15 cellular contexts compared by ENCODE assay signal in the genomic region with DNA sequence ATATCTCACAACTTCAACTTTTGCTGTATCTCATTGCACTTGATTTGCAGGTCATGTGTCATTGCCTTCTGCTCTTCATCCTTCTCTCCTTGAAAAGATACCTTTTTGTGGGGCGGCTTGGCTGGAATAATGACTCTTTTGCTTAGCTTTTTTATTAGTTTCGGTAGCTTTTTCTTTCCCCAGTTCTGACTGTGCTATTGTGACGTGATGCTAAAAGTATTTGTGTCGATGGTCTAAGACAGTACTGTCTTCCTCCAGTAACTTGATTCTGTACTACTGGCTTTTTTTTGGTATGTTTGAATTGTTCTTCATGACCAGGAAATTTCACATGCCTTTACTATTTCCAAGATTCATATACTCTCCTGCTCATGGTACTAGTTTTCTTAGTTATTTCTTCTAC.
"Had no signal": no experiment of that assay in that cellular context is flagged by ENCODE, and none has a peak within 500 bp of the region (broad histone marks: within the 10 kb centered on the region; RNA-seq: fewer than 3 reads in every experiment).

No MANE protein-coding gene starts in this region.

- ATAC-seq: activated naive CD8-positive, alpha-beta T cell treated with anti-CD3 and anti-CD28 coated beads, Interleukin-2, amount 50 U/mL, for 24 hours; activated T-cell treated with anti-CD3 and anti-CD28 coated beads, Interleukin-2, amount 50 U/mL, for 72 hours; body of pancreas; mucosa of descending colon; natural killer cell treated with Interleukin-12 subunit alpha and Interleukin-12 subunit beta and Interleukin-15 and Interleukin-18, amount 100 ng/mL, for 72 hours had no signal

- H3K36me3 ChIP-seq: sigmoid colon, transverse colon had no signal

- H3K9me3 ChIP-seq: body of pancreas, sigmoid colon had no signal

- H3K4me1 ChIP-seq: body of pancreas, transverse colon had no signal

- H3K27ac ChIP-seq: body of pancreas, sigmoid colon, transverse colon, VCaP had no signal

- DNase-seq: activated CD4-positive, alpha-beta memory T cell treated with anti-CD3 and anti-CD28 coated beads for 36 hours; activated CD8-positive, alpha-beta memory T cell treated with anti-CD3 and anti-CD28 coated beads, Interleukin-2, amount 50 U/mL, for 4 hours; activated naive CD8-positive, alpha-beta T cell treated with anti-CD3 and anti-CD28 coated beads, Interleukin-2, amount 50 U/mL, for 24 hours; activated T-cell treated with anti-CD3 and anti-CD28 coated beads, Interleukin-2, amount 50 U/mL, for 72 hours; body of pancreas; glutamatergic neuron; mucosa of descending colon; sigmoid colon; stimulated activated CD4-positive, alpha-beta T cell treated with anti-CD3 and anti-CD28 coated beads, Interleukin-12 subunit alpha, Interleukin-12 subunit beta, amount 100 ng/mL, for 4 hours; stimulated activated naive CD4-positive, alpha-beta T cell; substantia nigra; T-helper 9 cell; transverse colon had no signal

- H3K4me3 ChIP-seq: body of pancreas, mucosa of descending colon, sigmoid colon, transverse colon had no signal

- H3K27me3 ChIP-seq: body of pancreas, sigmoid colon, transverse colon had no signal
